Comparison of ENCODE assay signal across 1 cellular context in genomic region chr19:58387338-58388174, GRCh38.
TF ChIP-seq lines count a peak whose summit lies in the region.

No MANE protein-coding gene starts in this region.

TF ChIP-seq in A549, 52 proteins besides CTCF, POLR2A, EP300 and RAD21 (continued from another document):
- no peak for TF ChIP-seq ATOH8 (CRISPR knock-in tag; IDR thresholded peaks at IDR 0.05; ENCODE audit: low read depth)
- no peak for TF ChIP-seq HDAC2 (IDR thresholded peaks at IDR 0.05)
- no peak for TF ChIP-seq USF2 (IDR thresholded peaks at IDR 0.05)
- TF ChIP-seq HOXA7 (CRISPR knock-in tag; IDR thresholded peaks at IDR 0.05), result peak; percentile 83; the same call in 1 of the 2 replicates
- TF ChIP-seq MYC (IDR thresholded peaks at IDR 0.05; ENCODE audit: borderline replicate concordance, low read length), result no peak
- peak; percentile 24; the same call in 1 of the 2 replicates for TF ChIP-seq FOSB (CRISPR knock-in tag; IDR thresholded peaks at IDR 0.05)
- TF ChIP-seq TP53 (CRISPR knock-in tag; IDR thresholded peaks at IDR 0.05), result no peak
- TF ChIP-seq CHD4 (IDR thresholded peaks at IDR 0.05; ENCODE audit: borderline replicate concordance), result no peak
- TF ChIP-seq EHF (CRISPR knock-in tag; IDR thresholded peaks at IDR 0.05), result no peak; the same call in 1 of the 2 replicates
- TF ChIP-seq HOXB5 (CRISPR knock-in tag; IDR thresholded peaks at IDR 0.05), result no peak
- TF ChIP-seq HES2 (IDR thresholded peaks at IDR 0.05), result no peak
- peak; percentile 96; the same call in 1 of the 2 replicates for TF ChIP-seq PHF8 (IDR thresholded peaks at IDR 0.05; ENCODE audit: borderline replicate concordance, low read depth)
